Comparison of ENCODE assay signal across 1 cellular context in the genomic region with DNA sequence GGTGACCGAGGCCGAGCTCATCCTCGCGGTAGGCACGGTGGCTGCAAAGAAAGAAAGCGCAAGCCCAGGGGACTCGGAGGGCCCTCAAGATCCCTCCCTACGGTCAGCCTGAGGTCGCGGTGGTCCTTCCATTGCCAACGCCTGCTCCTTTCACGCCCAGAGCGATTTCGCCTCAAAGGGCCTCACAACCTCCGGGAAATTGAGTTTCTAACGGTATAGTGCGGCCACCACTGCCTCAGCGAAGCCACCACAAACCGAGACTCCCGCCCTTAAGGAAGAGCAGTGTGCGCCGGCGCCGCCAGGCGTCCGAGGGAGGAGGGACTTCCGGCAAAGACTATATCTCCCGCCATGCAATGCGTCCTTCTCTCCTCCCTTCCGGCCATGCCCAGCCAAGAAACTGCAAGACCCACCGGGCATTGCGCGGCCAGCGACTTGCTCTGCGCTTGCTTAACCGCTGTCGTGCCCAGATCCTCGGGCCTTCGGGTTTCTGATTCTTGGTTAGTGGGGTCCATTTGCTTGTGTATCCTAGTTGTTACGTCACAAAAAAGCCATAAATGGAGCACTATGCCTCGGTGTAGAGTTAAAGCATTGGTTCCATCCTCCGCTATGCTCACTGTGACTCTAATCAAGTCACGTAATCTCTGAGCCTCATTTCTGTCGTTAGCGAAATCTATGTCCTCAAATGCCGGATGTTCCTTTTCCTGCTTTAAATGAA.
TF ChIP-seq lines count a peak whose summit lies in the region.

A gene with protein sequence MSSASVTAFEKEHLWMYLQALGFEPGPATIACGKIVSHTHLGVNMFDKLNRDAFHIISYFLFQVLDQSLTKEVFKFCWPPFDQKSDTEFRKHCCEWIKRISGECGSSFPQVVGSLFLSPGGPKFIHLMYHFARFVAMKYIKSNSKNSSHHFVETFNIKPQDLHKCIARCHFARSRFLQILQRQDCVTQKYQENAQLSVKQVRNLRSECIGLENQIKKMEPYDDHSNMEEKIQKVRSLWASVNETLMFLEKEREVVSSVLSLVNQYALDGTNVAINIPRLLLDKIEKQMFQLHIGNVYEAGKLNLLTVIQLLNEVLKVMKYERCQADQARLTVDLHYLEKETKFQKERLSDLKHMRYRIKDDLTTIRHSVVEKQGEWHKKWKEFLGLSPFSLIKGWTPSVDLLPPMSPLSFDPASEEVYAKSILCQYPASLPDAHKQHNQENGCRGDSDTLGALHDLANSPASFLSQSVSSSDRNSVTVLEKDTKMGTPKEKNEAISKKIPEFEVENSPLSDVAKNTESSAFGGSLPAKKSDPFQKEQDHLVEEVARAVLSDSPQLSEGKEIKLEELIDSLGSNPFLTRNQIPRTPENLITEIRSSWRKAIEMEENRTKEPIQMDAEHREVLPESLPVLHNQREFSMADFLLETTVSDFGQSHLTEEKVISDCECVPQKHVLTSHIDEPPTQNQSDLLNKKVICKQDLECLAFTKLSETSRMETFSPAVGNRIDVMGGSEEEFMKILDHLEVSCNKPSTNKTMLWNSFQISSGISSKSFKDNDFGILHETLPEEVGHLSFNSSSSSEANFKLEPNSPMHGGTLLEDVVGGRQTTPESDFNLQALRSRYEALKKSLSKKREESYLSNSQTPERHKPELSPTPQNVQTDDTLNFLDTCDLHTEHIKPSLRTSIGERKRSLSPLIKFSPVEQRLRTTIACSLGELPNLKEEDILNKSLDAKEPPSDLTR (minus strand): TSS at position 274 of the 715 bp plus-strand sequence. CDS start 253 bp downstream, at position 21.

TF ChIP-seq in GM23338, 12 proteins besides CTCF, POLR2A, EP300 and RAD21:
- TF ChIP-seq, protein P1, sequence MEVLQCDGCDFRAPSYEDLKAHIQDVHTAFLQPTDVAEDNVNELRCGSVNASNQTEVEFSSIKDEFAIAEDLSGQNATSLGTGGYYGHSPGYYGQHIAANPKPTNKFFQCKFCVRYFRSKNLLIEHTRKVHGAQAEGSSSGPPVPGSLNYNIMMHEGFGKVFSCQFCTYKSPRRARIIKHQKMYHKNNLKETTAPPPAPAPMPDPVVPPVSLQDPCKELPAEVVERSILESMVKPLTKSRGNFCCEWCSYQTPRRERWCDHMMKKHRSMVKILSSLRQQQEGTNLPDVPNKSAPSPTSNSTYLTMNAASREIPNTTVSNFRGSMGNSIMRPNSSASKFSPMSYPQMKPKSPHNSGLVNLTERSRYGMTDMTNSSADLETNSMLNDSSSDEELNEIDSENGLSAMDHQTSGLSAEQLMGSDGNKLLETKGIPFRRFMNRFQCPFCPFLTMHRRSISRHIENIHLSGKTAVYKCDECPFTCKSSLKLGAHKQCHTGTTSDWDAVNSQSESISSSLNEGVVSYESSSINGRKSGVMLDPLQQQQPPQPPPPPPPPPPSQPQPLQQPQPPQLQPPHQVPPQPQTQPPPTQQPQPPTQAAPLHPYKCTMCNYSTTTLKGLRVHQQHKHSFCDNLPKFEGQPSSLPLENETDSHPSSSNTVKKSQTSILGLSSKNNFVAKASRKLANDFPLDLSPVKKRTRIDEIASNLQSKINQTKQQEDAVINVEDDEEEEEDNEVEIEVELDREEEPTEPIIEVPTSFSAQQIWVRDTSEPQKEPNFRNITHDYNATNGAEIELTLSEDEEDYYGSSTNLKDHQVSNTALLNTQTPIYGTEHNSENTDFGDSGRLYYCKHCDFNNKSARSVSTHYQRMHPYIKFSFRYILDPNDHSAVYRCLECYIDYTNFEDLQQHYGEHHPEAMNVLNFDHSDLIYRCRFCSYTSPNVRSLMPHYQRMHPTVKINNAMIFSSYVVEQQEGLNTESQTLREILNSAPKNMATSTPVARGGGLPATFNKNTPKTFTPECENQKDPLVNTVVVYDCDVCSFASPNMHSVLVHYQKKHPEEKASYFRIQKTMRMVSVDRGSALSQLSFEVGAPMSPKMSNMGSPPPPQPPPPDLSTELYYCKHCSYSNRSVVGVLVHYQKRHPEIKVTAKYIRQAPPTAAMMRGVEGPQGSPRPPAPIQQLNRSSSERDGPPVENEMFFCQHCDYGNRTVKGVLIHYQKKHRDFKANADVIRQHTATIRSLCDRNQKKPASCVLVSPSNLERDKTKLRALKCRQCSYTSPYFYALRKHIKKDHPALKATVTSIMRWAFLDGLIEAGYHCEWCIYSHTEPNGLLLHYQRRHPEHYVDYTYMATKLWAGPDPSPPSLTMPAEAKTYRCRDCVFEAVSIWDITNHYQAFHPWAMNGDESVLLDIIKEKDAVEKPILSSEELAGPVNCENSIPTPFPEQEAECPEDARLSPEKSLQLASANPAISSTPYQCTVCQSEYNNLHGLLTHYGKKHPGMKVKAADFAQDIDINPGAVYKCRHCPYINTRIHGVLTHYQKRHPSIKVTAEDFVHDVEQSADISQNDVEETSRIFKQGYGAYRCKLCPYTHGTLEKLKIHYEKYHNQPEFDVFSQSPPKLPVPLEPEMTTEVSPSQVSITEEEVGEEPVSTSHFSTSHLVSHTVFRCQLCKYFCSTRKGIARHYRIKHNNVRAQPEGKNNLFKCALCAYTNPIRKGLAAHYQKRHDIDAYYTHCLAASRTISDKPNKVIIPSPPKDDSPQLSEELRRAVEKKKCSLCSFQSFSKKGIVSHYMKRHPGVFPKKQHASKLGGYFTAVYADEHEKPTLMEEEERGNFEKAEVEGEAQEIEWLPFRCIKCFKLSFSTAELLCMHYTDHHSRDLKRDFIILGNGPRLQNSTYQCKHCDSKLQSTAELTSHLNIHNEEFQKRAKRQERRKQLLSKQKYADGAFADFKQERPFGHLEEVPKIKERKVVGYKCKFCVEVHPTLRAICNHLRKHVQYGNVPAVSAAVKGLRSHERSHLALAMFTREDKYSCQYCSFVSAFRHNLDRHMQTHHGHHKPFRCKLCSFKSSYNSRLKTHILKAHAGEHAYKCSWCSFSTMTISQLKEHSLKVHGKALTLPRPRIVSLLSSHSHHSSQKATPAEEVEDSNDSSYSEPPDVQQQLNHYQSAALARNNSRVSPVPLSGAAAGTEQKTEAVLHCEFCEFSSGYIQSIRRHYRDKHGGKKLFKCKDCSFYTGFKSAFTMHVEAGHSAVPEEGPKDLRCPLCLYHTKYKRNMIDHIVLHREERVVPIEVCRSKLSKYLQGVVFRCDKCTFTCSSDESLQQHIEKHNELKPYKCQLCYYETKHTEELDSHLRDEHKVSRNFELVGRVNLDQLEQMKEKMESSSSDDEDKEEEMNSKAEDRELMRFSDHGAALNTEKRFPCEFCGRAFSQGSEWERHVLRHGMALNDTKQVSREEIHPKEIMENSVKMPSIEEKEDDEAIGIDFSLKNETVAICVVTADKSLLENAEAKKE (CRISPR knock-in tag; IDR thresholded peaks at IDR 0.05), result no peak
- TF ChIP-seq ZNF331 (CRISPR knock-in tag; IDR thresholded peaks at IDR 0.05; ENCODE audit: low read depth) (no peak), EZH2phosphoT487 (IDR thresholded peaks at IDR 0.05; ENCODE audit: unreplicated experiment) (no peak), CREB1 (CRISPR knock-in tag; IDR thresholded peaks at IDR 0.05; ENCODE audit: low read depth) (peak; percentile 67; the same call in 1 of the 2 replicates), ZNF114 (CRISPR knock-in tag; IDR thresholded peaks at IDR 0.05) (no peak), STAT1 (IDR thresholded peaks at IDR 0.05; ENCODE audit: unreplicated experiment) (no peak), NANOG (IDR thresholded peaks at IDR 0.05; ENCODE audit: borderline replicate concordance) (no peak), EZH2 (IDR thresholded peaks at IDR 0.05; ENCODE audit: low read depth, unreplicated experiment) (no peak), POLR2AphosphoS5 (IDR thresholded peaks at IDR 0.05; ENCODE audit: low read depth) (peak; percentile 87)
- TF ChIP-seq, protein P2, sequence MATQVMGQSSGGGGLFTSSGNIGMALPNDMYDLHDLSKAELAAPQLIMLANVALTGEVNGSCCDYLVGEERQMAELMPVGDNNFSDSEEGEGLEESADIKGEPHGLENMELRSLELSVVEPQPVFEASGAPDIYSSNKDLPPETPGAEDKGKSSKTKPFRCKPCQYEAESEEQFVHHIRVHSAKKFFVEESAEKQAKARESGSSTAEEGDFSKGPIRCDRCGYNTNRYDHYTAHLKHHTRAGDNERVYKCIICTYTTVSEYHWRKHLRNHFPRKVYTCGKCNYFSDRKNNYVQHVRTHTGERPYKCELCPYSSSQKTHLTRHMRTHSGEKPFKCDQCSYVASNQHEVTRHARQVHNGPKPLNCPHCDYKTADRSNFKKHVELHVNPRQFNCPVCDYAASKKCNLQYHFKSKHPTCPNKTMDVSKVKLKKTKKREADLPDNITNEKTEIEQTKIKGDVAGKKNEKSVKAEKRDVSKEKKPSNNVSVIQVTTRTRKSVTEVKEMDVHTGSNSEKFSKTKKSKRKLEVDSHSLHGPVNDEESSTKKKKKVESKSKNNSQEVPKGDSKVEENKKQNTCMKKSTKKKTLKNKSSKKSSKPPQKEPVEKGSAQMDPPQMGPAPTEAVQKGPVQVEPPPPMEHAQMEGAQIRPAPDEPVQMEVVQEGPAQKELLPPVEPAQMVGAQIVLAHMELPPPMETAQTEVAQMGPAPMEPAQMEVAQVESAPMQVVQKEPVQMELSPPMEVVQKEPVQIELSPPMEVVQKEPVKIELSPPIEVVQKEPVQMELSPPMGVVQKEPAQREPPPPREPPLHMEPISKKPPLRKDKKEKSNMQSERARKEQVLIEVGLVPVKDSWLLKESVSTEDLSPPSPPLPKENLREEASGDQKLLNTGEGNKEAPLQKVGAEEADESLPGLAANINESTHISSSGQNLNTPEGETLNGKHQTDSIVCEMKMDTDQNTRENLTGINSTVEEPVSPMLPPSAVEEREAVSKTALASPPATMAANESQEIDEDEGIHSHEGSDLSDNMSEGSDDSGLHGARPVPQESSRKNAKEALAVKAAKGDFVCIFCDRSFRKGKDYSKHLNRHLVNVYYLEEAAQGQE (IDR thresholded peaks at IDR 0.05; ENCODE audit: unreplicated experiment), result no peak
- TF ChIP-seq, protein P3, sequence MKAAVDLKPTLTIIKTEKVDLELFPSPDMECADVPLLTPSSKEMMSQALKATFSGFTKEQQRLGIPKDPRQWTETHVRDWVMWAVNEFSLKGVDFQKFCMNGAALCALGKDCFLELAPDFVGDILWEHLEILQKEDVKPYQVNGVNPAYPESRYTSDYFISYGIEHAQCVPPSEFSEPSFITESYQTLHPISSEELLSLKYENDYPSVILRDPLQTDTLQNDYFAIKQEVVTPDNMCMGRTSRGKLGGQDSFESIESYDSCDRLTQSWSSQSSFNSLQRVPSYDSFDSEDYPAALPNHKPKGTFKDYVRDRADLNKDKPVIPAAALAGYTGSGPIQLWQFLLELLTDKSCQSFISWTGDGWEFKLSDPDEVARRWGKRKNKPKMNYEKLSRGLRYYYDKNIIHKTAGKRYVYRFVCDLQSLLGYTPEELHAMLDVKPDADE (IDR thresholded peaks at IDR 0.05), result peak; percentile 97
